Comparison of ENCODE assay signal across 7 cellular contexts in the genomic region with DNA sequence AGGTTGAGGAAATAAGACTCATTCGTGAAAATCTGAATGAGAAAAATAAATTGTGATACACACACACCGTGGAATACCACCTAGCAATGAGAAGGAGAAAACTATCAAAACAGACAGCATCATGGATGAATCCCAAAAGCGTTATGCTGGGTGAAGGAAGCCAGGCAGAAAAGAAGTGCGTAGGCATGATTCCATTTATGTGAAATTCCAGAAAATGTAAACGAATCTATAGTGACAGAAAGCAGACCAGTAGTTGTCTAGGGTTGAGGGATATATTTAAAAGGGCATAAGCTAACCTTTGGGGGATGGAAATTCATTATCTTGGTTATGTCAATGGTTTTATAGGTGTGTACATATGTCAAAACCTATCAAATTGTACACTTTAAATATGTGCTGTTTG. TPM values are rescaled to one million over a fixed set of nuclear protein-coding genes. Genes with fewer than 3 reads are reported as not detected.
"Had no signal": no experiment of that assay in that cellular context is flagged by ENCODE, and none has a peak within 500 bp of the region (broad histone marks: within the 10 kb centered on the region; RNA-seq: fewer than 3 reads in every experiment).

No MANE protein-coding gene starts in this region.

- DNase-seq: GOT3, HFFc6 had no signal

- H3K4me3 ChIP-seq: HAP-1 had no signal

- H3K4me3 Mint-ChIP-seq: HFFc6, IgD-negative memory B cell had no signal

- H3K36me3 ChIP-seq: HAP-1 had no signal

- H3K9me3 Mint-ChIP-seq: HFFc6, IgD-negative memory B cell had no signal

- ATAC-seq: HCT116, HepG2 had no signal

- H3K9me3 ChIP-seq: HAP-1 had no signal

- H3K27ac ChIP-seq: HL-60 had no signal

- H3K27ac Mint-ChIP-seq: HFFc6, IgD-negative memory B cell had no signal

- H3K36me3 Mint-ChIP-seq: IgD-negative memory B cell had no signal

RNA-seq across cellular contexts. Expression of gene ANO2, which starts 42.5 kb away (rescaled TPM):
- total RNA-seq: HepG2 had no signal
